In the genomic region with DNA sequence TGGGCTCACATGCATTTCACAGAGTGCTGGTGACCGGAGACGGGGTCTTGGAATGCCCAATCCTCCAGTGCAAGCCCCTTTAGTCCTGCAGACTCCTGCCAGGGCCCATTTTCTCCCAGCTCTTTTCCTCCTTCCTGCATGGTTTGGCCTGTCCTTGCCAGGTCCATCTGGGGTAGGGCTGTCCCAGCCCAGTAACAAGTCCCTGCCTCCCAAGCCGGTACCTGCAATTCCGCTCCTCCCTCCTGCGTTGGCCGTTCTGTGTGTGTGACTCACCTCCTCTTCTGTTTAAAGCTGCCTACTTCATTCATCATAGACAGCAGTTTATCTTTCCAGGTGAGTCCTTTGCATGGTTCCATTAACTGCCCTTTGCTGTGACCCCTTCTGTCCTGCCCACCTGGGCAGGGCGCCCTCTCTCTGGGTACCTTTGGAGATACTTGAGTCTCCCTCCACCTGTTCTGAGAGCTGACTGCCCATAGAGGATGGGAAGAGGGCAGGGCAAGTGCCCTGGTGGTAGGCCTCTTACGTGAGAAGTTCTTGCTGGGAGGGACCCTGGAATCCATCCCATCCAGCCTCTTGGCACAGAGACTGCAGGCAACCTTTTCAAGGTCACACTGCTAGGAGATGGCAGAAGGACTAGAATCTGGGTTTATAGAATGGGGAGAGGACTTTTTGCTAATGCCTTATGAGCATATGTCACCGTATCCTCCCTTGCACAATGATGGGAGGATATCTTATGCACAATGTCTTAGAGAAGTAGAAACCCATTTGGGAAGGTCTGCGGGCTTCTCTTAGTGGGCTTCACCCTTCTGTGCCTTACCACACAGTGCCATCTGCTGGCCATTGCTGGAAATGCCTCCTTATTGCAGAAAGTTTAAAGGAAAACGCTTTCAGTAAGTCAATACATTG, we compare ENCODE assay signal across 8 cellular contexts. TPM values are rescaled to one million over a fixed set of nuclear protein-coding genes. Genes with fewer than 3 reads are reported as not detected.
DNase-seq lines count a peak whose midpoint lies in the region; ATAC-seq and TF ChIP-seq lines count a peak whose summit lies in the region.

No MANE protein-coding gene starts in this region.

- TF ChIP-seq CTCF in GM10266 (IDR thresholded peaks at IDR 0.05; ENCODE audit: control insufficient read depth, insufficient read depth, low read depth, missing control alignments) (peak; percentile 91), ascending aorta (IDR thresholded peaks at IDR 0.05) (peak; percentile 82 to 91 (median 85)), right atrium auricular region (IDR thresholded peaks at IDR 0.05) (peak; percentile 84 to 98), retinal pigment epithelial cell (conservative IDR thresholded peaks at IDR 0.05; ENCODE audit: low read depth, low read length) (peak; percentile 94)

- H3K9me3 ChIP-seq in ascending aorta, result no peaks in the 10 kb centered on the region
- no peaks in the 10 kb centered on the region for H3K9me3 ChIP-seq in right atrium auricular region

- H3K4me3 ChIP-seq in ascending aorta, result no peak overlapping the region
- H3K4me3 ChIP-seq in right atrium auricular region, result no peak overlapping the region
- no peak overlapping the region for H3K4me3 ChIP-seq in retinal pigment epithelial cell (ENCODE audit: low read length)

- peak; percentile 80 for DNase-seq in GM10266 (ENCODE audit: extremely low spot score)
- DNase-seq in NCI-H128 (lab: John Stamatoyannopoulos, UW; ENCODE audit: unreplicated experiment), result peak; percentile 47
- peak; percentile 26 for DNase-seq in T-helper 22 cell (ENCODE audit: low read depth)
- DNase-seq in ascending aorta (ENCODE audit: low spot score in 2 of 2), result peak in 1 of 2 donors; percentile 88
- DNase-seq in right atrium auricular region (ENCODE audit: low spot score), result peak; percentile 91
- no peak for DNase-seq in retinal pigment epithelial cell (ENCODE audit: low read depth)

- peaks cover 19 to 36% of the 10 kb centered on the region in 2 donors for H3K36me3 ChIP-seq in ascending aorta
- peaks cover 35% of the 10 kb centered on the region for H3K36me3 ChIP-seq in right atrium auricular region

- no peak for ATAC-seq in GM19351 (IDR thresholded peaks at IDR 0.05; ENCODE audit: unreplicated experiment)
- ATAC-seq in HG03521 (IDR thresholded peaks at IDR 0.05; ENCODE audit: unreplicated experiment), result no peak

- H3K27ac ChIP-seq in ascending aorta (no peak overlapping the region), right atrium auricular region (no peak overlapping the region)

- intact Hi-C loops in ascending aorta (cut with DNase I), result loop anchor here (1.0 to 10.0 kb wide), 7 partner anchors 107 to 365 kb away; a partner anchor contains a TSS

- H3K4me1 ChIP-seq in ascending aorta (peaks cover 0 to 2% of the 10 kb centered on the region in 2 donors), right atrium auricular region (peaks cover 0 to 9% of the 10 kb centered on the region in 2 donors)

- H3K27me3 ChIP-seq in ascending aorta (no peaks in the 10 kb centered on the region), right atrium auricular region (no peaks in the 10 kb centered on the region)

RNA-seq across cellular contexts. Expression of a gene that starts 29.7 kb away (rescaled TPM):
- 34.3 TPM for total RNA-seq in ascending aorta
- 10 to 100 TPM in 1 of 2 donors, 1 to 10 TPM in 1; 9.7 to 27.4 TPM for total RNA-seq in right atrium auricular region
